In the genomic region with DNA sequence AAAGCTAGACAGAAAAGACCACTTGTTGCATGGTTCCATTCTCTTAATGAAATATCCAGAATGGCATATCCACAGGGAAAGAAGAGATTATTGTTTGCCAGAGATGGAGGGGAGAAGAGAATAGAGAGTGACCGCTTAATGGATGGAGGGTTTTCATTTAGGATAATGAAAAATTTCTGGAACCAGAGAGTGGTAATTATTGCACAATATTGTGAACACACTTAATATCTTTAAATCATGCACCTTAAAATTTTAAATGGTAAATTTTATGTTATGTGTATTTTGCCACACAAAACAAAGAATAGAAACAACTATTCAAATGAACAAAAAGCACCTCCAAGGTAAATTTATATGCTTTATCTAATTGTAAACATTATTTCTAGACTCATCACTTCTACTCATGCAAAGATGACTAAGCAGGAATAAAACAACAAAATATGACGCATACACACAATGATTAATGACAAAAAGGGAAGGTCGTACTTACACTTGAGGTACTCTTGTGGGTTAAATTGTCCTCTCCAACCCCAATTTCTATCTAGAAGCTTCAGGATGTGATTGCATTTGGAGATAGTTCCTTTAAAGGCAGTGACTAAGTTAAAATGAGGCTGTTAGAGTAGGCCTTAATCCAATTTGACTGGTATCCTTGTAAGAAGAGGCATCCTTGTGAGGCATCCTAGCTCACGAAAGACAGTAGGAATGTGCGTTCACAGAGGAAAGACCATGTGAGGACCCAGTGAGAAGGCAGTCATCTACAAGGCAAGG, we compare ENCODE assay signal across 1 cellular context.
TF ChIP-seq lines count a peak whose summit lies in the region.

No MANE protein-coding gene starts in this region.

TF ChIP-seq in K562, 482 proteins besides CTCF, POLR2A, EP300 and RAD21 (continued from another document and continues in another):
- TF ChIP-seq, protein P1, sequence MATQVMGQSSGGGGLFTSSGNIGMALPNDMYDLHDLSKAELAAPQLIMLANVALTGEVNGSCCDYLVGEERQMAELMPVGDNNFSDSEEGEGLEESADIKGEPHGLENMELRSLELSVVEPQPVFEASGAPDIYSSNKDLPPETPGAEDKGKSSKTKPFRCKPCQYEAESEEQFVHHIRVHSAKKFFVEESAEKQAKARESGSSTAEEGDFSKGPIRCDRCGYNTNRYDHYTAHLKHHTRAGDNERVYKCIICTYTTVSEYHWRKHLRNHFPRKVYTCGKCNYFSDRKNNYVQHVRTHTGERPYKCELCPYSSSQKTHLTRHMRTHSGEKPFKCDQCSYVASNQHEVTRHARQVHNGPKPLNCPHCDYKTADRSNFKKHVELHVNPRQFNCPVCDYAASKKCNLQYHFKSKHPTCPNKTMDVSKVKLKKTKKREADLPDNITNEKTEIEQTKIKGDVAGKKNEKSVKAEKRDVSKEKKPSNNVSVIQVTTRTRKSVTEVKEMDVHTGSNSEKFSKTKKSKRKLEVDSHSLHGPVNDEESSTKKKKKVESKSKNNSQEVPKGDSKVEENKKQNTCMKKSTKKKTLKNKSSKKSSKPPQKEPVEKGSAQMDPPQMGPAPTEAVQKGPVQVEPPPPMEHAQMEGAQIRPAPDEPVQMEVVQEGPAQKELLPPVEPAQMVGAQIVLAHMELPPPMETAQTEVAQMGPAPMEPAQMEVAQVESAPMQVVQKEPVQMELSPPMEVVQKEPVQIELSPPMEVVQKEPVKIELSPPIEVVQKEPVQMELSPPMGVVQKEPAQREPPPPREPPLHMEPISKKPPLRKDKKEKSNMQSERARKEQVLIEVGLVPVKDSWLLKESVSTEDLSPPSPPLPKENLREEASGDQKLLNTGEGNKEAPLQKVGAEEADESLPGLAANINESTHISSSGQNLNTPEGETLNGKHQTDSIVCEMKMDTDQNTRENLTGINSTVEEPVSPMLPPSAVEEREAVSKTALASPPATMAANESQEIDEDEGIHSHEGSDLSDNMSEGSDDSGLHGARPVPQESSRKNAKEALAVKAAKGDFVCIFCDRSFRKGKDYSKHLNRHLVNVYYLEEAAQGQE (CRISPR knock-in tag; IDR thresholded peaks at IDR 0.05; ENCODE audit: low read depth), result no peak
- no peak for TF ChIP-seq ZNF830 (CRISPR knock-in tag; IDR thresholded peaks at IDR 0.05)
- TF ChIP-seq PTRF (tag; IDR thresholded peaks at IDR 0.05), result no peak
- TF ChIP-seq ZNF12 (CRISPR knock-in tag; IDR thresholded peaks at IDR 0.05), result no peak
- TF ChIP-seq ZNF436 (CRISPR knock-in tag; IDR thresholded peaks at IDR 0.05), result no peak
- no peak for TF ChIP-seq RBM14 (IDR thresholded peaks at IDR 0.05; ENCODE audit: borderline replicate concordance, insufficient read depth, low read depth, low read length)
- TF ChIP-seq, protein P2, sequence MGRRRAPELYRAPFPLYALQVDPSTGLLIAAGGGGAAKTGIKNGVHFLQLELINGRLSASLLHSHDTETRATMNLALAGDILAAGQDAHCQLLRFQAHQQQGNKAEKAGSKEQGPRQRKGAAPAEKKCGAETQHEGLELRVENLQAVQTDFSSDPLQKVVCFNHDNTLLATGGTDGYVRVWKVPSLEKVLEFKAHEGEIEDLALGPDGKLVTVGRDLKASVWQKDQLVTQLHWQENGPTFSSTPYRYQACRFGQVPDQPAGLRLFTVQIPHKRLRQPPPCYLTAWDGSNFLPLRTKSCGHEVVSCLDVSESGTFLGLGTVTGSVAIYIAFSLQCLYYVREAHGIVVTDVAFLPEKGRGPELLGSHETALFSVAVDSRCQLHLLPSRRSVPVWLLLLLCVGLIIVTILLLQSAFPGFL (CRISPR knock-in tag; IDR thresholded peaks at IDR 0.05), result no peak
- no peak for TF ChIP-seq ZNF764 (CRISPR knock-in tag; IDR thresholded peaks at IDR 0.05; ENCODE audit: low read depth)
- TF ChIP-seq CBX2 (IDR thresholded peaks at IDR 0.05; ENCODE audit: insufficient read depth, low read length, poor library complexity, severe bottlenecking), result no peak
- no peak for TF ChIP-seq ZFP30 (CRISPR knock-in tag; IDR thresholded peaks at IDR 0.05; ENCODE audit: borderline replicate concordance)
- TF ChIP-seq RCOR1 (IDR thresholded peaks at IDR 0.05; ENCODE audit: borderline replicate concordance in 1 of 2, low read depth in 2 of 2, low read length in 2 of 2), result peak in 1 of 2 experiments; percentile 82; a peak in 2 of 4 replicates
- TF ChIP-seq SRSF7 (optimal IDR thresholded peaks at IDR 0.05; ENCODE audit: low read depth, low read length), result no peak
- TF ChIP-seq ZNF384 (IDR thresholded peaks at IDR 0.05; ENCODE audit: low read depth, low read length), result no peak
- no peak for TF ChIP-seq ETV6 (IDR thresholded peaks at IDR 0.05; ENCODE audit: borderline replicate concordance in 1 of 2, low read depth in 2 of 2, low read length in 1 of 2)
- TF ChIP-seq ETV6 (CRISPR knock-in tag; IDR thresholded peaks at IDR 0.05; ENCODE audit: borderline replicate concordance), result no peak
- TF ChIP-seq, protein P3, sequence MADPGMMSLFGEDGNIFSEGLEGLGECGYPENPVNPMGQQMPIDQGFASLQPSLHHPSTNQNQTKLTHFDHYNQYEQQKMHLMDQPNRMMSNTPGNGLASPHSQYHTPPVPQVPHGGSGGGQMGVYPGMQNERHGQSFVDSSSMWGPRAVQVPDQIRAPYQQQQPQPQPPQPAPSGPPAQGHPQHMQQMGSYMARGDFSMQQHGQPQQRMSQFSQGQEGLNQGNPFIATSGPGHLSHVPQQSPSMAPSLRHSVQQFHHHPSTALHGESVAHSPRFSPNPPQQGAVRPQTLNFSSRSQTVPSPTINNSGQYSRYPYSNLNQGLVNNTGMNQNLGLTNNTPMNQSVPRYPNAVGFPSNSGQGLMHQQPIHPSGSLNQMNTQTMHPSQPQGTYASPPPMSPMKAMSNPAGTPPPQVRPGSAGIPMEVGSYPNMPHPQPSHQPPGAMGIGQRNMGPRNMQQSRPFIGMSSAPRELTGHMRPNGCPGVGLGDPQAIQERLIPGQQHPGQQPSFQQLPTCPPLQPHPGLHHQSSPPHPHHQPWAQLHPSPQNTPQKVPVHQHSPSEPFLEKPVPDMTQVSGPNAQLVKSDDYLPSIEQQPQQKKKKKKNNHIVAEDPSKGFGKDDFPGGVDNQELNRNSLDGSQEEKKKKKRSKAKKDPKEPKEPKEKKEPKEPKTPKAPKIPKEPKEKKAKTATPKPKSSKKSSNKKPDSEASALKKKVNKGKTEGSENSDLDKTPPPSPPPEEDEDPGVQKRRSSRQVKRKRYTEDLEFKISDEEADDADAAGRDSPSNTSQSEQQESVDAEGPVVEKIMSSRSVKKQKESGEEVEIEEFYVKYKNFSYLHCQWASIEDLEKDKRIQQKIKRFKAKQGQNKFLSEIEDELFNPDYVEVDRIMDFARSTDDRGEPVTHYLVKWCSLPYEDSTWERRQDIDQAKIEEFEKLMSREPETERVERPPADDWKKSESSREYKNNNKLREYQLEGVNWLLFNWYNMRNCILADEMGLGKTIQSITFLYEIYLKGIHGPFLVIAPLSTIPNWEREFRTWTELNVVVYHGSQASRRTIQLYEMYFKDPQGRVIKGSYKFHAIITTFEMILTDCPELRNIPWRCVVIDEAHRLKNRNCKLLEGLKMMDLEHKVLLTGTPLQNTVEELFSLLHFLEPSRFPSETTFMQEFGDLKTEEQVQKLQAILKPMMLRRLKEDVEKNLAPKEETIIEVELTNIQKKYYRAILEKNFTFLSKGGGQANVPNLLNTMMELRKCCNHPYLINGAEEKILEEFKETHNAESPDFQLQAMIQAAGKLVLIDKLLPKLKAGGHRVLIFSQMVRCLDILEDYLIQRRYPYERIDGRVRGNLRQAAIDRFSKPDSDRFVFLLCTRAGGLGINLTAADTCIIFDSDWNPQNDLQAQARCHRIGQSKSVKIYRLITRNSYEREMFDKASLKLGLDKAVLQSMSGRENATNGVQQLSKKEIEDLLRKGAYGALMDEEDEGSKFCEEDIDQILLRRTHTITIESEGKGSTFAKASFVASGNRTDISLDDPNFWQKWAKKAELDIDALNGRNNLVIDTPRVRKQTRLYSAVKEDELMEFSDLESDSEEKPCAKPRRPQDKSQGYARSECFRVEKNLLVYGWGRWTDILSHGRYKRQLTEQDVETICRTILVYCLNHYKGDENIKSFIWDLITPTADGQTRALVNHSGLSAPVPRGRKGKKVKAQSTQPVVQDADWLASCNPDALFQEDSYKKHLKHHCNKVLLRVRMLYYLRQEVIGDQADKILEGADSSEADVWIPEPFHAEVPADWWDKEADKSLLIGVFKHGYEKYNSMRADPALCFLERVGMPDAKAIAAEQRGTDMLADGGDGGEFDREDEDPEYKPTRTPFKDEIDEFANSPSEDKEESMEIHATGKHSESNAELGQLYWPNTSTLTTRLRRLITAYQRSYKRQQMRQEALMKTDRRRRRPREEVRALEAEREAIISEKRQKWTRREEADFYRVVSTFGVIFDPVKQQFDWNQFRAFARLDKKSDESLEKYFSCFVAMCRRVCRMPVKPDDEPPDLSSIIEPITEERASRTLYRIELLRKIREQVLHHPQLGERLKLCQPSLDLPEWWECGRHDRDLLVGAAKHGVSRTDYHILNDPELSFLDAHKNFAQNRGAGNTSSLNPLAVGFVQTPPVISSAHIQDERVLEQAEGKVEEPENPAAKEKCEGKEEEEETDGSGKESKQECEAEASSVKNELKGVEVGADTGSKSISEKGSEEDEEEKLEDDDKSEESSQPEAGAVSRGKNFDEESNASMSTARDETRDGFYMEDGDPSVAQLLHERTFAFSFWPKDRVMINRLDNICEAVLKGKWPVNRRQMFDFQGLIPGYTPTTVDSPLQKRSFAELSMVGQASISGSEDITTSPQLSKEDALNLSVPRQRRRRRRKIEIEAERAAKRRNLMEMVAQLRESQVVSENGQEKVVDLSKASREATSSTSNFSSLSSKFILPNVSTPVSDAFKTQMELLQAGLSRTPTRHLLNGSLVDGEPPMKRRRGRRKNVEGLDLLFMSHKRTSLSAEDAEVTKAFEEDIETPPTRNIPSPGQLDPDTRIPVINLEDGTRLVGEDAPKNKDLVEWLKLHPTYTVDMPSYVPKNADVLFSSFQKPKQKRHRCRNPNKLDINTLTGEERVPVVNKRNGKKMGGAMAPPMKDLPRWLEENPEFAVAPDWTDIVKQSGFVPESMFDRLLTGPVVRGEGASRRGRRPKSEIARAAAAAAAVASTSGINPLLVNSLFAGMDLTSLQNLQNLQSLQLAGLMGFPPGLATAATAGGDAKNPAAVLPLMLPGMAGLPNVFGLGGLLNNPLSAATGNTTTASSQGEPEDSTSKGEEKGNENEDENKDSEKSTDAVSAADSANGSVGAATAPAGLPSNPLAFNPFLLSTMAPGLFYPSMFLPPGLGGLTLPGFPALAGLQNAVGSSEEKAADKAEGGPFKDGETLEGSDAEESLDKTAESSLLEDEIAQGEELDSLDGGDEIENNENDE (IDR thresholded peaks at IDR 0.05; ENCODE audit: low read depth, low read length), result no peak
- no peak; a peak in 1 of 4 replicates for TF ChIP-seq CSDE1 (IDR thresholded peaks at IDR 0.05)
- no peak for TF ChIP-seq STAT5B (CRISPR knock-in tag; IDR thresholded peaks at IDR 0.05)
- no peak for TF ChIP-seq FIP1L1 (IDR thresholded peaks at IDR 0.05; ENCODE audit: low read depth, low read length, poor library complexity, severe bottlenecking)
- no peak for TF ChIP-seq ZNF76 (CRISPR knock-in tag; IDR thresholded peaks at IDR 0.05; ENCODE audit: borderline replicate concordance)
- peak; percentile 39; the same call in 1 of the 2 replicates for TF ChIP-seq PYGO2 (tag; IDR thresholded peaks at IDR 0.05)
- TF ChIP-seq, protein P4, sequence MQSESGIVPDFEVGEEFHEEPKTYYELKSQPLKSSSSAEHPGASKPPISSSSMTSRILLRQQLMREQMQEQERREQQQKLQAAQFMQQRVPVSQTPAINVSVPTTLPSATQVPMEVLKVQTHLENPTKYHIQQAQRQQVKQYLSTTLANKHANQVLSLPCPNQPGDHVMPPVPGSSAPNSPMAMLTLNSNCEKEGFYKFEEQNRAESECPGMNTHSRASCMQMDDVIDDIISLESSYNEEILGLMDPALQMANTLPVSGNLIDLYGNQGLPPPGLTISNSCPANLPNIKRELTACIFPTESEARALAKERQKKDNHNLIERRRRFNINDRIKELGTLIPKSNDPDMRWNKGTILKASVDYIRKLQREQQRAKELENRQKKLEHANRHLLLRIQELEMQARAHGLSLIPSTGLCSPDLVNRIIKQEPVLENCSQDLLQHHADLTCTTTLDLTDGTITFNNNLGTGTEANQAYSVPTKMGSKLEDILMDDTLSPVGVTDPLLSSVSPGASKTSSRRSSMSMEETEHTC (IDR thresholded peaks at IDR 0.05), result 0 out of 2 replicates have a peak, but pooled peaks have one; percentile 15
- no peak for TF ChIP-seq ILF3 (IDR thresholded peaks at IDR 0.05; ENCODE audit: borderline replicate concordance)
- peak in 1 of 2 experiments; percentile 97; a peak in 3 of 4 replicates for TF ChIP-seq ARNT (IDR thresholded peaks at IDR 0.05)
- TF ChIP-seq, protein P5, sequence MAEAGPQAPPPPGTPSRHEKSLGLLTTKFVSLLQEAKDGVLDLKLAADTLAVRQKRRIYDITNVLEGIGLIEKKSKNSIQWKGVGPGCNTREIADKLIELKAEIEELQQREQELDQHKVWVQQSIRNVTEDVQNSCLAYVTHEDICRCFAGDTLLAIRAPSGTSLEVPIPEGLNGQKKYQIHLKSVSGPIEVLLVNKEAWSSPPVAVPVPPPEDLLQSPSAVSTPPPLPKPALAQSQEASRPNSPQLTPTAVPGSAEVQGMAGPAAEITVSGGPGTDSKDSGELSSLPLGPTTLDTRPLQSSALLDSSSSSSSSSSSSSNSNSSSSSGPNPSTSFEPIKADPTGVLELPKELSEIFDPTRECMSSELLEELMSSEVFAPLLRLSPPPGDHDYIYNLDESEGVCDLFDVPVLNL (CRISPR knock-in tag; IDR thresholded peaks at IDR 0.05; ENCODE audit: low read depth), result no peak
- TF ChIP-seq, protein P6, sequence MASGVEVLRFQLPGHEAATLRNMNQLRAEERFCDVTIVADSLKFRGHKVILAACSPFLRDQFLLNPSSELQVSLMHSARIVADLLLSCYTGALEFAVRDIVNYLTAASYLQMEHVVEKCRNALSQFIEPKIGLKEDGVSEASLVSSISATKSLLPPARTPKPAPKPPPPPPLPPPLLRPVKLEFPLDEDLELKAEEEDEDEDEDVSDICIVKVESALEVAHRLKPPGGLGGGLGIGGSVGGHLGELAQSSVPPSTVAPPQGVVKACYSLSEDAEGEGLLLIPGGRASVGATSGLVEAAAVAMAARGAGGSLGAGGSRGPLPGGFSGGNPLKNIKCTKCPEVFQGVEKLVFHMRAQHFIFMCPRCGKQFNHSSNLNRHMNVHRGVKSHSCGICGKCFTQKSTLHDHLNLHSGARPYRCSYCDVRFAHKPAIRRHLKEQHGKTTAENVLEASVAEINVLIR (CRISPR knock-in tag; IDR thresholded peaks at IDR 0.05), result no peak
- TF ChIP-seq, protein P7, sequence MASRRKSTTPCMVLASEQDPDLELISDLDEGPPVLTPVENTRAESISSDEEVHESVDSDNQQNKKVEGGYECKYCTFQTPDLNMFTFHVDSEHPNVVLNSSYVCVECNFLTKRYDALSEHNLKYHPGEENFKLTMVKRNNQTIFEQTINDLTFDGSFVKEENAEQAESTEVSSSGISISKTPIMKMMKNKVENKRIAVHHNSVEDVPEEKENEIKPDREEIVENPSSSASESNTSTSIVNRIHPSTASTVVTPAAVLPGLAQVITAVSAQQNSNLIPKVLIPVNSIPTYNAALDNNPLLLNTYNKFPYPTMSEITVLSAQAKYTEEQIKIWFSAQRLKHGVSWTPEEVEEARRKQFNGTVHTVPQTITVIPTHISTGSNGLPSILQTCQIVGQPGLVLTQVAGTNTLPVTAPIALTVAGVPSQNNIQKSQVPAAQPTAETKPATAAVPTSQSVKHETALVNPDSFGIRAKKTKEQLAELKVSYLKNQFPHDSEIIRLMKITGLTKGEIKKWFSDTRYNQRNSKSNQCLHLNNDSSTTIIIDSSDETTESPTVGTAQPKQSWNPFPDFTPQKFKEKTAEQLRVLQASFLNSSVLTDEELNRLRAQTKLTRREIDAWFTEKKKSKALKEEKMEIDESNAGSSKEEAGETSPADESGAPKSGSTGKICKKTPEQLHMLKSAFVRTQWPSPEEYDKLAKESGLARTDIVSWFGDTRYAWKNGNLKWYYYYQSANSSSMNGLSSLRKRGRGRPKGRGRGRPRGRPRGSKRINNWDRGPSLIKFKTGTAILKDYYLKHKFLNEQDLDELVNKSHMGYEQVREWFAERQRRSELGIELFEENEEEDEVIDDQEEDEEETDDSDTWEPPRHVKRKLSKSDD (conservative IDR thresholded peaks at IDR 0.05; ENCODE audit: low read length), result no peak
- no peak for TF ChIP-seq PPARD (CRISPR knock-in tag; IDR thresholded peaks at IDR 0.05)
- peak; percentile 60; the same call in 1 of the 2 replicates for TF ChIP-seq CREB1 (IDR thresholded peaks at IDR 0.05)
- no peak for TF ChIP-seq CREB1 (CRISPR knock-in tag; IDR thresholded peaks at IDR 0.05)
- no peak for TF ChIP-seq ZNF124 (CRISPR knock-in tag; IDR thresholded peaks at IDR 0.05)
